Comparison of ENCODE assay signal across 1 cellular context in genomic region chr2:19146867-19147266, GRCh38.
TF ChIP-seq lines count a peak whose summit lies in the region.

No MANE protein-coding gene starts in this region.

TF ChIP-seq in HepG2, 621 proteins besides CTCF, POLR2A, EP300 and RAD21:
- TF ChIP-seq ZBTB43 (CRISPR knock-in tag; conservative IDR thresholded peaks at IDR 0.05) (no peak), HNRNPK (IDR thresholded peaks at IDR 0.05; ENCODE audit: low read depth, low read length, poor library complexity, severe bottlenecking) (peak; percentile 81)
